8 cellular contexts compared by ENCODE assay signal in the genomic region with DNA sequence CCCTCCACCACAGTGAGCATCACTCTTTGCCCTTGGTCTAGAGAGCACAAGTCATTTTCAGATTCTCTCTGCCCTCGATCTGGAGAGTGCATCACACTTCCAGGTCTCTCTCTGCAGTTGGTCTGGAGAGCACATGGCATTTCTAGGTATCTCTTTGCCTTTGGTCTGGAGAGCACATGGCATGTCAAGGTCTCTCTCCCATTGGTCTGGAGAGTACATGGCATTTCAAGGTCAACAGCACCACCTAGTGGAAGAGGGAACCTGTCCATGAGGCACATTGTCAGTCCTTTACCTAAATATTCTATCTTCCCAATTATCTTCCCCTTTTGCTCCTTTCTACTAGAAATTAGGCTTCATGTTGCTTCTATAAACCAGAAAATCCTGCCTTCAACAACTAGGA.
DNase-seq lines count a peak whose midpoint lies in the region; ATAC-seq, FAIRE-seq and TF ChIP-seq lines count a peak whose summit lies in the region.

No MANE protein-coding gene starts in this region.

- H3K9me3 Mint-ChIP-seq in glutamatergic neuron (ENCODE audit: unreplicated experiment) (peaks cover 5% of the 10 kb centered on the region), osteocyte (ENCODE audit: unreplicated experiment) (peaks cover 55% of the 10 kb centered on the region)

- DNase-seq in D721Med (ENCODE audit: insufficient read length, low spot score) (no peak), RKO (ENCODE audit: low spot score) (peak; percentile 43), glutamatergic neuron (peak; percentile 24), osteocyte (ENCODE audit: extremely low spot score, unreplicated experiment) (no peak), sigmoid colon (no peak), heart right ventricle (no peak)

- 26 to 57% methylated on average over 1 of the region's 1 CpG for WGBS in sigmoid colon, 2 donors
- WGBS in heart right ventricle, 2 donors = 41 to 58% methylated on average over 1 of the region's 1 CpG

- TF ChIP-seq CTCF in D721Med (IDR thresholded peaks at IDR 0.05; ENCODE audit: insufficient read depth, missing control alignments) (peak; percentile 61), glutamatergic neuron (IDR thresholded peaks at IDR 0.05; ENCODE audit: partially characterized antibody, unreplicated experiment) (peak; percentile 58), osteocyte (IDR thresholded peaks at IDR 0.05) (no peak), sigmoid colon (IDR thresholded peaks at IDR 0.05) (no peak), heart right ventricle (IDR thresholded peaks at IDR 0.05) (peak in 2 of 9 donors; percentile 11 to 14)

- H3K4me1 ChIP-seq in sigmoid colon (no peaks in the 10 kb centered on the region), heart right ventricle (no peaks in the 10 kb centered on the region)

- no peak overlapping the region for H3K4me3 Mint-ChIP-seq in glutamatergic neuron (ENCODE audit: unreplicated experiment)
- no peak overlapping the region for H3K4me3 Mint-ChIP-seq in osteocyte (ENCODE audit: unreplicated experiment)

- FAIRE-seq in D721Med (lab: Jason Lieb, UNC) = no peak

- H3K36me3 ChIP-seq in sigmoid colon = no peaks in the 10 kb centered on the region
- H3K36me3 ChIP-seq in heart right ventricle = no peaks in the 10 kb centered on the region

- H3K36me3 Mint-ChIP-seq in glutamatergic neuron (ENCODE audit: unreplicated experiment) = peaks cover 13% of the 10 kb centered on the region
- H3K36me3 Mint-ChIP-seq in osteocyte (ENCODE audit: unreplicated experiment) = no peaks in the 10 kb centered on the region

- H3K27ac ChIP-seq in sigmoid colon = no peak overlapping the region
- H3K27ac ChIP-seq in heart right ventricle = no peak overlapping the region

- ATAC-seq in GM18868 (IDR thresholded peaks at IDR 0.05; ENCODE audit: unreplicated experiment) (peak; percentile 82), HG03196 (IDR thresholded peaks at IDR 0.05; ENCODE audit: unreplicated experiment) (peak; percentile 81), heart right ventricle (no peak)

- no peaks in the 10 kb centered on the region for H3K27me3 ChIP-seq in sigmoid colon
- peaks cover 0 to 3% (median 0%) of the 10 kb centered on the region in 7 donors for H3K27me3 ChIP-seq in heart right ventricle

- H3K9me3 ChIP-seq in sigmoid colon (peaks cover 0 to 2% (median 0%) of the 10 kb centered on the region in 4 donors), heart right ventricle (peaks cover 0 to 36% (median 9%) of the 10 kb centered on the region in 11 donors)

- H3K4me1 Mint-ChIP-seq in glutamatergic neuron (ENCODE audit: low read depth, unreplicated experiment) (no peaks in the 10 kb centered on the region), osteocyte (ENCODE audit: unreplicated experiment) (no peaks in the 10 kb centered on the region)

- H3K27ac Mint-ChIP-seq in glutamatergic neuron (ENCODE audit: unreplicated experiment) (no peak overlapping the region), osteocyte (ENCODE audit: unreplicated experiment) (no peak overlapping the region)

- H3K4me3 ChIP-seq in sigmoid colon = no peak overlapping the region
- H3K4me3 ChIP-seq in heart right ventricle = no peak overlapping the region

- TF ChIP-seq EP300 in sigmoid colon (IDR thresholded peaks at IDR 0.05) = no peak

- H3K27me3 Mint-ChIP-seq in glutamatergic neuron (ENCODE audit: unreplicated experiment) (no peaks in the 10 kb centered on the region), osteocyte (ENCODE audit: unreplicated experiment) (no peaks in the 10 kb centered on the region)

- no peak for TF ChIP-seq POLR2A in sigmoid colon (IDR thresholded peaks at IDR 0.05)

- intact Hi-C loops in sigmoid colon (cut with DNase I) = no loop called here
- intact Hi-C loops in heart right ventricle (cut with DNase I) = no loop called here

Comparison
In these comparisons a context has a peak if more than half of its experiments do, and no peak if none do; other contexts are left out.
1. DNase-seq: peak in RKO (single experiment) and glutamatergic neuron (single experiment); none in D721Med (single experiment), osteocyte (single experiment), sigmoid colon (single experiment) and heart right ventricle (0 of 2).
2. CTCF ChIP-seq: peak in D721Med (single experiment) and glutamatergic neuron (single experiment); none in osteocyte (single experiment) and sigmoid colon (0 of 4).
3. ATAC-seq: peak in GM18868 (single experiment) and HG03196 (single experiment); none in heart right ventricle (0 of 8).